In genomic region chr5:151080620-151081425, GRCh38 we compare ENCODE assay signal across 1 cellular context.
A peak's percentile ranks its signal among the peaks of the same experiment; 100 is the strongest.
TF ChIP-seq lines count a peak whose summit lies in the region.

TNIP1 (minus strand) TSS chr5:151081034; CDS start chr5:151065095, 15,939 bp downstream.

TF ChIP-seq in GM12878, 131 proteins besides CTCF, POLR2A, EP300 and RAD21 (continued from another document):
- no peak for TF ChIP-seq IRF4 (IDR thresholded peaks at IDR 0.05; ENCODE audit: low read depth, low read length)
- TF ChIP-seq EZH2 (IDR thresholded peaks at IDR 0.05; ENCODE audit: borderline replicate concordance, control insufficient read depth, low read depth, low read length): no peak
- no peak for TF ChIP-seq SIX5 (IDR thresholded peaks at IDR 0.05; ENCODE audit: low read depth, low read length, severe bottlenecking)
- TF ChIP-seq MXI1 (IDR thresholded peaks at IDR 0.05; ENCODE audit: low read depth, low read length): peak; percentile 52
- TF ChIP-seq NR2F1 (conservative IDR thresholded peaks at IDR 0.05): peak; percentile 60
- TF ChIP-seq RB1 (IDR thresholded peaks at IDR 0.05; ENCODE audit: borderline replicate concordance): no peak; the same call in 1 of the 2 replicates
- no peak for TF ChIP-seq ASH2L (IDR thresholded peaks at IDR 0.05; ENCODE audit: borderline replicate concordance, low read depth)
- TF ChIP-seq KLF5 (IDR thresholded peaks at IDR 0.05; ENCODE audit: partially characterized antibody): peak; percentile 55
- TF ChIP-seq CUX1 (IDR thresholded peaks at IDR 0.05; ENCODE audit: insufficient replicate concordance, low read depth, low read length): no peak
- peak; percentile 84; the same call in 1 of the 2 replicates for TF ChIP-seq RELB (IDR thresholded peaks at IDR 0.05; ENCODE audit: low read depth)
- TF ChIP-seq RCOR1 (conservative IDR thresholded peaks at IDR 0.05; ENCODE audit: low read depth, low read length): no peak
- no peak; the same call in 1 of the 2 replicates for TF ChIP-seq ZNF207 (IDR thresholded peaks at IDR 0.05; ENCODE audit: borderline replicate concordance)
- no peak for TF ChIP-seq SMAD1 (IDR thresholded peaks at IDR 0.05; ENCODE audit: low read depth, partially characterized antibody)
- TF ChIP-seq ZBTB11 (CRISPR knock-in tag; IDR thresholded peaks at IDR 0.05): no peak
